16 cellular contexts compared by ENCODE assay signal in genomic region chr6:154590770-154591169, GRCh38.
DNase-seq lines count a peak whose midpoint lies in the region; ATAC-seq and TF ChIP-seq lines count a peak whose summit lies in the region.
"Had no signal": no experiment of that assay in that cellular context is flagged by ENCODE, and none has a peak within 500 bp of the region (broad histone marks: within the 10 kb centered on the region; RNA-seq: fewer than 3 reads in every experiment).

No MANE protein-coding gene starts in this region.

- peak; percentile 53 to 87 (median 78) for ATAC-seq in right lobe of liver
- ATAC-seq in GM21390 (IDR thresholded peaks at IDR 0.05; ENCODE audit: unreplicated experiment) = no peak
- no peak for ATAC-seq in gastrocnemius medialis
- ATAC-seq: gastroesophageal sphincter had no signal

- intact Hi-C loops in right lobe of liver (cut with DNase I) (no loop called here), gastrocnemius medialis (cut with DNase I; ENCODE audit: low total_unique reads) (no loop called here)

- H3K4me1 ChIP-seq in right lobe of liver (no peaks in the 10 kb centered on the region), gastrocnemius medialis (no peaks in the 10 kb centered on the region)
- H3K4me1 ChIP-seq: suprapubic skin had no signal

- WGBS in right lobe of liver (ENCODE audit: insufficient coverage, low coverage, low lambda C conversion rate, missing lambda C conversion rate) = 45% methylated on average over 4 of the region's 4 CpGs

- H3K36me3 ChIP-seq in right lobe of liver (no peaks in the 10 kb centered on the region), gastrocnemius medialis (no peaks in the 10 kb centered on the region)
- H3K36me3 ChIP-seq: gastroesophageal sphincter, suprapubic skin had no signal

- in situ Hi-C loops in gastrocnemius medialis (cut with MboI; ENCODE audit: low sequenced_read_pairs in 4 of 4) = no loop called here

- peak; percentile 12 for DNase-seq in HT-29 (ENCODE audit: low spot score)
- DNase-seq in NCI-H187 (lab: John Stamatoyannopoulos, UW) = peak; percentile 75 to 84
- DNase-seq in NCI-H526 (lab: John Stamatoyannopoulos, UW) = peak; percentile 74 to 80
- DNase-seq in right lobe of liver = no peak
- DNase-seq in effector CD8-positive, alpha-beta T cell (lab: John Stamatoyannopoulos, UW) = no peak
- DNase-seq in gastrocnemius medialis = no peak
- DNase-seq in stimulated activated CD4-positive, alpha-beta T cell treated with anti-CD3 and anti-CD28 coated beads, Interleukin-1b, Interleukin-23, amount 100 ng/mL, for 48 hours = no peak
- DNase-seq: activated B cell treated with CpG ODN at 0.5 μM for 24 hours; activated effector memory CD4-positive, alpha-beta T cell treated with anti-CD3 and anti-CD28 coated beads, Interleukin-2, amount 50 U/mL, for 16 hours; GM23248; immature natural killer cell; NCI-H524 had no signal

- no peak overlapping the region for H3K4me3 ChIP-seq in right lobe of liver
- no peak overlapping the region for H3K4me3 ChIP-seq in gastrocnemius medialis
- H3K4me3 ChIP-seq: gastroesophageal sphincter, GM23248, suprapubic skin had no signal

- no peak for TF ChIP-seq CTCF in right lobe of liver (IDR thresholded peaks at IDR 0.05)
- no peak for TF ChIP-seq CTCF in gastrocnemius medialis (IDR thresholded peaks at IDR 0.05 in 4 of 5, conservative IDR thresholded peaks at IDR 0.05 in 1 of 5)

- H3K27ac ChIP-seq in right lobe of liver (no peak overlapping the region), gastrocnemius medialis (no peak overlapping the region)
- H3K27ac ChIP-seq: gastroesophageal sphincter, GM23248, RWPE1, suprapubic skin had no signal

- H3K27me3 ChIP-seq in right lobe of liver (no peaks in the 10 kb centered on the region), gastrocnemius medialis (no peaks in the 10 kb centered on the region)
- H3K27me3 ChIP-seq: gastroesophageal sphincter, suprapubic skin had no signal

- H3K9me3 ChIP-seq in right lobe of liver (no peaks in the 10 kb centered on the region), gastrocnemius medialis (no peaks in the 10 kb centered on the region)
- H3K9me3 ChIP-seq: gastroesophageal sphincter, suprapubic skin had no signal

- TF ChIP-seq POLR2A in right lobe of liver (IDR thresholded peaks at IDR 0.05) (no peak), gastrocnemius medialis (IDR thresholded peaks at IDR 0.05) (no peak)

Comparison
In these comparisons a context has a peak if more than half of its experiments do, and no peak if none do; other contexts are left out.
1. DNase-seq: peak in HT-29 (single experiment), NCI-H187 (2 of 2) and NCI-H526 (2 of 2); none in right lobe of liver (0 of 3), effector CD8-positive, alpha-beta T cell (single experiment), gastrocnemius medialis (0 of 2) and stimulated activated CD4-positive, alpha-beta T cell treated with anti-CD3 and anti-CD28 coated beads, Interleukin-1b, Interleukin-23, amount 100 ng/mL, for 48 hours (single experiment).
2. ATAC-seq: peak in right lobe of liver (4 of 4); none in GM21390 (single experiment) and gastrocnemius medialis (0 of 2).